ENCODE assay signal across 18 cellular contexts in the genomic region with DNA sequence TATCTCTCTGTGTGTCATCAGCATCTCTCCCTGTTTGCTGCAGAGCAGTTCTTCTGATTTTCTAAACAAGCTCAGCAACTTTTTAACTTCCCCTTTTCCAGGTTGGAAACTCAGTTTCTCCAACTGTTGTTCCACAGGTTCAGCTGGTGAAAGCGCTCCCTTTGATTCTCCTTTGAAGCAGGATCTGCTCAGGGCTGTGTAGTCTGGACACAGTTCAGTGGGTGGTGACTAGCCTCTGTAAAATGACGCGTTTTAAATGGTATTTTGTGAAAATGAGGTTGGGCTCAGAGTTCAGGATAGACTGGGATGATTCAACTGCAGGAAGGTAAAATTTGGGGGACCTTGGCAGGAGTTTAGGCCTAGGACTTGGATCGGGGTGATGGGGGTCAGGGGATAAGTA.
"Had no signal": no experiment of that assay in that cellular context is flagged by ENCODE, and none has a peak within 500 bp of the region (broad histone marks: within the 10 kb centered on the region; RNA-seq: fewer than 3 reads in every experiment).

No MANE protein-coding gene starts in this region.

- ATAC-seq: effector memory CD8-positive, alpha-beta T cell; heart left ventricle; stimulated activated memory B cell treated with anti-CD40 and anti-IgM and Interleukin-4, amounts not matched to agents 10 μg/mL and 1 μg/mL and 100 μg/mL, for 72 hours; upper lobe of right lung had no signal

- H3K4me3 ChIP-seq: ascending aorta, heart left ventricle, spleen, thoracic aorta, upper lobe of right lung had no signal

- H3K27ac Mint-ChIP-seq: effector memory CD8-positive, alpha-beta T cell; nephron; stimulated activated memory B cell treated with anti-CD40 and anti-IgM and Interleukin-4, amounts not matched to agents 10 μg/mL and 1 μg/mL and 100 μg/mL, for 72 hours had no signal

- H3K4me3 Mint-ChIP-seq: effector memory CD8-positive, alpha-beta T cell; nephron; stimulated activated memory B cell treated with anti-CD40 and anti-IgM and Interleukin-4, amounts not matched to agents 10 μg/mL and 1 μg/mL and 100 μg/mL, for 72 hours had no signal

- DNase-seq: activated CD4-positive, alpha-beta T cell treated with anti-CD3 and anti-CD28 coated beads for 1 hour; activated CD8-positive, alpha-beta memory T cell treated with anti-CD3 and anti-CD28 coated beads for 24 hours; activated CD8-positive, alpha-beta memory T cell treated with anti-CD3 and anti-CD28 coated beads, Interleukin-2, amount 50 U/mL, for 48 hours; activated effector memory CD4-positive, alpha-beta T cell treated with anti-CD3 and anti-CD28 coated beads, Interleukin-2, amount 50 U/mL, for 16 hours; activated naive CD4-positive, alpha-beta T cell treated with anti-CD3 and anti-CD28 coated beads, Interleukin-2, amount 50 U/mL, for 16 hours; activated T-cell treated with anti-CD3 and anti-CD28 coated beads, Interleukin-2, amount 50 U/mL, for 48 hours; effector memory CD8-positive, alpha-beta T cell; heart left ventricle; spleen; stimulated activated CD4-positive, alpha-beta T cell treated with anti-CD3 and anti-CD28 coated beads, Interleukin-4, amount 100 ng/mL, for 4 hours; T-helper 2 cell; upper lobe of right lung; WERI-Rb-1 had no signal

- H3K27ac ChIP-seq: ascending aorta, heart left ventricle, parathyroid adenoma, spleen, thoracic aorta, upper lobe of right lung, WERI-Rb-1 had no signal

- H3K4me1 Mint-ChIP-seq: stimulated activated memory B cell treated with anti-CD40 and anti-IgM and Interleukin-4, amounts not matched to agents 10 μg/mL and 1 μg/mL and 100 μg/mL, for 72 hours had no signal

- H3K9me3 ChIP-seq: ascending aorta, heart left ventricle, spleen, thoracic aorta, upper lobe of right lung had no signal

- H3K9me3 Mint-ChIP-seq: effector memory CD8-positive, alpha-beta T cell; stimulated activated memory B cell treated with anti-CD40 and anti-IgM and Interleukin-4, amounts not matched to agents 10 μg/mL and 1 μg/mL and 100 μg/mL, for 72 hours had no signal

- H3K27me3 ChIP-seq: ascending aorta, heart left ventricle, upper lobe of right lung had no signal

- H3K36me3 Mint-ChIP-seq: stimulated activated memory B cell treated with anti-CD40 and anti-IgM and Interleukin-4, amounts not matched to agents 10 μg/mL and 1 μg/mL and 100 μg/mL, for 72 hours had no signal
